In genomic region chr15:90716317-90716975, GRCh38 we compare ENCODE assay signal across 8 cellular contexts. TPM values are rescaled to one million over a fixed set of nuclear protein-coding genes. Genes with fewer than 3 reads are reported as not detected.
A peak's percentile ranks its signal among the peaks of the same experiment; 100 is the strongest.
DNase-seq lines count a peak whose midpoint lies in the region; ATAC-seq and TF ChIP-seq lines count a peak whose summit lies in the region.

No MANE protein-coding gene starts in this region.

- H3K23ac ChIP-seq in IMR-90 (ENCODE audit: low read depth, low read length) = peak overlapping the region; percentile 82; the same call in 1 of the 2 replicates

- peak overlapping the region; percentile 95 to 98 (median 98) for H3K4me3 Mint-ChIP-seq in CD4-positive, CD25-positive, alpha-beta regulatory T cell

- no peak for TF ChIP-seq POLR2A in IMR-90 (IDR thresholded peaks at IDR 0.05; ENCODE audit: low read depth, low read length)

- no peaks in the 10 kb centered on the region for H4K20me1 ChIP-seq in IMR-90 (ENCODE audit: insufficient read depth, low read length)

- TF ChIP-seq CTCF in IMR-90 (conservative IDR thresholded peaks at IDR 0.05; ENCODE audit: low read depth, low read length) = no peak
- TF ChIP-seq CTCF in thoracic aorta (IDR thresholded peaks at IDR 0.05) = no peak

- peak overlapping the region; percentile 92 for H3K27ac ChIP-seq in CD4-positive, CD25-positive, alpha-beta regulatory T cell (ENCODE audit: insufficient read depth, low read length, poor library complexity, severe bottlenecking)
- peak overlapping the region; percentile 69 for H3K27ac ChIP-seq in IMR-90 (ENCODE audit: insufficient read depth, low read length)
- peak overlapping the region; percentile 82 to 92 for H3K27ac ChIP-seq in thoracic aorta

- peak overlapping the region; percentile 49 for H4K91ac ChIP-seq in IMR-90 (ENCODE audit: insufficient read depth, low read depth, low read length)

- no peaks in the 10 kb centered on the region for H3K9me3 ChIP-seq in CD4-positive, CD25-positive, alpha-beta regulatory T cell (ENCODE audit: control insufficient read depth in 2 of 2, low read length in 2 of 2)
- H3K9me3 ChIP-seq in IMR-90 (ENCODE audit: control insufficient read depth, insufficient read depth, low read length) (no peaks in the 10 kb centered on the region), thoracic aorta (no peaks in the 10 kb centered on the region)

- H3K9ac ChIP-seq in IMR-90 (ENCODE audit: low read depth, low read length) = peak overlapping the region; percentile 87

- no peak for DNase-seq in CD4-positive, CD25-positive, alpha-beta regulatory T cell
- DNase-seq in IMR-90 (peak; percentile 5), astrocyte of the hippocampus (ENCODE audit: low read depth, low spot score) (peak; percentile 8), left colon (no peak), thoracic aorta (ENCODE audit: low spot score) (no peak), SKM-1 treated with dmso at 0.1 percent for 144 hours (lab: John Stamatoyannopoulos, UW; ENCODE audit: unreplicated experiment) (no peak)

- ATAC-seq in CD4-positive, CD25-positive, alpha-beta regulatory T cell (ENCODE audit: low read depth in 2 of 2) = no peak
- ATAC-seq in IMR-90 (ENCODE audit: low read depth) (no peak; the same call in none of the 2 replicates), left colon (peak; percentile 16), thoracic aorta (ENCODE audit: insufficient number of reproducible peaks, low FRiP score, low read depth) (peak; percentile 30), GM19351 (IDR thresholded peaks at IDR 0.05; ENCODE audit: unreplicated experiment) (no peak), HG02938 (IDR thresholded peaks at IDR 0.05; ENCODE audit: unreplicated experiment) (no peak)

- peak overlapping the region; percentile 80; the same call in 1 of the 2 replicates for H2AK5ac ChIP-seq in IMR-90 (ENCODE audit: low read depth, low read length)

- intact Hi-C loops in IMR-90 (cut with micrococcal nuclease) = loop anchor here (5.0 kb wide), 2 partner anchors 156 to 171 kb away; no protein-coding TSS in a partner anchor
- intact Hi-C loops in left colon (cut with DNase I, micrococcal nuclease) = loop anchor here in 1 of 2 donors (10.0 kb wide), 1 partner anchor 158 kb away; no protein-coding TSS in a partner anchor

- H3K9me3 Mint-ChIP-seq in CD4-positive, CD25-positive, alpha-beta regulatory T cell = no peaks in the 10 kb centered on the region

- peak overlapping the region; percentile 69 for H3K56ac ChIP-seq in IMR-90 (ENCODE audit: extremely low read depth, insufficient read depth, low read length)

- H2BK15ac ChIP-seq in IMR-90 (ENCODE audit: low read depth, low read length) = peak overlapping the region; percentile 6; the same call in 1 of the 3 replicates

- CTCF ChIA-PET in IMR-90 (lab: Yijun Ruan, JAX) = interaction anchor here (0.6 to 0.9 kb wide), 2 partner anchors 75 to 169 kb away, joined by 3 read pairs; no protein-coding TSS in a partner anchor

- no peaks in the 10 kb centered on the region for H3K27me3 ChIP-seq in CD4-positive, CD25-positive, alpha-beta regulatory T cell (ENCODE audit: control insufficient read depth, insufficient read depth, low read length)
- H3K27me3 ChIP-seq in IMR-90 (ENCODE audit: control insufficient read depth, insufficient read depth, low read length) = no peaks in the 10 kb centered on the region
- no peaks in the 10 kb centered on the region for H3K27me3 ChIP-seq in thoracic aorta (replicated peaks; ENCODE audit: insufficient read depth)

- peaks cover 10 to 20% of the 10 kb centered on the region in 2 experiments; a peak in 3 of 4 replicates for H3K79me1 ChIP-seq in IMR-90 (ENCODE audit: low read depth in 1 of 2, low read length in 2 of 2)

- no TSS peak for BruUV-seq in IMR-90 (replicated peaks; lab: Mats Ljungman, UMichigan)

- H3K36me3 ChIP-seq in CD4-positive, CD25-positive, alpha-beta regulatory T cell (ENCODE audit: control insufficient read depth, insufficient read depth, low read length) = no peaks in the 10 kb centered on the region
- H3K36me3 ChIP-seq in IMR-90 (ENCODE audit: control insufficient read depth, insufficient read depth, low read length) (no peaks in the 10 kb centered on the region), thoracic aorta (no peaks in the 10 kb centered on the region)

- peak overlapping the region; percentile 18 for H2AK9ac ChIP-seq in IMR-90 (replicated peaks; ENCODE audit: low read depth, low read length, poor library complexity)

- peak overlapping the region; percentile 38 for H4K5ac ChIP-seq in IMR-90 (ENCODE audit: low read depth, low read length)

- H3K18ac ChIP-seq in IMR-90 (ENCODE audit: low read depth, low read length) = no peak overlapping the region; the same call in 1 of the 2 replicates

- peak overlapping the region; percentile 96 for H3K4me3 ChIP-seq in CD4-positive, CD25-positive, alpha-beta regulatory T cell (ENCODE audit: low read depth, low read length)
- H3K4me3 ChIP-seq in IMR-90 (ENCODE audit: insufficient read depth, low read depth, low read length) (peak overlapping the region; percentile 56), thoracic aorta (peak overlapping the region; percentile 73)

- H3K36me3 Mint-ChIP-seq in CD4-positive, CD25-positive, alpha-beta regulatory T cell = peaks cover 5% of the 10 kb centered on the region

- H4K8ac ChIP-seq in IMR-90 (ENCODE audit: low read depth in 2 of 2, low read length in 2 of 2) = peak overlapping the region; percentile 87 to 88

- peaks cover 22% of the 10 kb centered on the region for H3K4me1 ChIP-seq in CD4-positive, CD25-positive, alpha-beta regulatory T cell (ENCODE audit: control insufficient read depth, insufficient read depth, low read length, poor library complexity, severe bottlenecking)
- peaks cover 2% of the 10 kb centered on the region; the same call in 1 of the 2 replicates for H3K4me1 ChIP-seq in IMR-90 (ENCODE audit: control insufficient read depth, insufficient read depth, low read length)
- peaks cover 9 to 10% of the 10 kb centered on the region in 2 donors for H3K4me1 ChIP-seq in thoracic aorta (ENCODE audit: control insufficient read depth in 1 of 2, low read depth in 2 of 2)

- peak overlapping the region; percentile 89 for H3K4me2 ChIP-seq in IMR-90 (ENCODE audit: low read depth, low read length)

- H3K4ac ChIP-seq in IMR-90 (ENCODE audit: low read depth, low read length) = peak overlapping the region; percentile 72

- H3K4me1 Mint-ChIP-seq in CD4-positive, CD25-positive, alpha-beta regulatory T cell = peaks cover 17 to 42% (median 26%) of the 10 kb centered on the region in 4 donors

- H2BK20ac ChIP-seq in IMR-90 (ENCODE audit: low read depth, low read length) = no peak overlapping the region

- H2BK5ac ChIP-seq in IMR-90 (ENCODE audit: low read depth, low read length, poor library complexity, severe bottlenecking) = peak overlapping the region; percentile 31

- WGBS in IMR-90 (ENCODE audit: extremely low coverage in 2 of 2, insufficient read length in 1 of 2), 2 experiments = 0% methylated on average over 6 of the region's 14 CpGs; no CpG with 5 or more reads in 1 of the 2 experiments

- peak overlapping the region; percentile 89 to 97 (median 91) for H3K27ac Mint-ChIP-seq in CD4-positive, CD25-positive, alpha-beta regulatory T cell

- peaks cover 3% of the 10 kb centered on the region; the same call in 1 of the 2 replicates for H3K9me1 ChIP-seq in IMR-90 (ENCODE audit: insufficient read depth, low read length)

- H2AFZ ChIP-seq in IMR-90 (replicated peaks; ENCODE audit: low read length, poor library complexity) = peak overlapping the region; percentile 93

- in situ Hi-C loops in IMR-90 (cut with MboI; ENCODE audit: low sequenced_read_pairs) = no loop called here

- dilution Hi-C loops in IMR-90 (cut with HindIII; ENCODE audit: low sequenced_read_pairs, unreplicated experiment) = no loop called here

- no peak for TF ChIP-seq RAD21 in IMR-90 (IDR thresholded peaks at IDR 0.05; ENCODE audit: low read length)

- POLR2A ChIA-PET in IMR-90 (lab: Charles Lee; ENCODE audit: unreplicated experiment) = no interaction called here

- no peak overlapping the region for H2BK120ac ChIP-seq in IMR-90 (ENCODE audit: low read depth, low read length)

- peak overlapping the region; percentile 82 for H3K14ac ChIP-seq in IMR-90 (replicated peaks; ENCODE audit: low read depth, low read length)

- no peaks in the 10 kb centered on the region for H3K27me3 Mint-ChIP-seq in CD4-positive, CD25-positive, alpha-beta regulatory T cell

TF ChIP-seq in IMR-90, 13 proteins besides CTCF, POLR2A, EP300 and RAD21:
- TF ChIP-seq MAFK (IDR thresholded peaks at IDR 0.05; ENCODE audit: low read depth, low read length) (no peak), SMC3 (IDR thresholded peaks at IDR 0.05; ENCODE audit: low read depth, low read length) (no peak), MXI1 (IDR thresholded peaks at IDR 0.05; ENCODE audit: borderline replicate concordance, low read depth, low read length) (peak; percentile 89; the same call in 1 of the 2 replicates), CEBPB (IDR thresholded peaks at IDR 0.05; ENCODE audit: low read depth, low read length) (no peak), RFX5 (IDR thresholded peaks at IDR 0.05; ENCODE audit: low read depth, low read length) (no peak), CHD1 (IDR thresholded peaks at IDR 0.05; ENCODE audit: low read depth, low read length) (no peak)
TF ChIP-seq in IMR-90: peak in this region for 1.

RNA-seq across cellular contexts. Expression of gene BLM, which starts 0.7 kb away (rescaled TPM):
- 12.0 TPM for total RNA-seq in CD4-positive, CD25-positive, alpha-beta regulatory T cell
- 1 to 10 TPM; 6.3 to 7.8 (median 6.7) TPM for polyA plus RNA-seq in CD4-positive, CD25-positive, alpha-beta regulatory T cell
- total RNA-seq in IMR-90 (2012; rRNA removed) (6.5 and 7.2 TPM in 2 replicates), left colon (1 to 10 TPM; 3.3 to 3.6 TPM), thoracic aorta (under 1 TPM; 0.49 to 0.81 TPM)
- polyA plus RNA-seq in IMR-90 (2012; rRNA removed) = 2.3 and 2.5 TPM in 2 replicates
- polyA plus RNA-seq in IMR-90 (2012; cell fraction: cytosol; rRNA removed) = 0.26 and 0.64 TPM in 2 replicates
- 0.27 and 1.7 TPM in 2 replicates for polyA plus RNA-seq in IMR-90 (2012; cell fraction: nucleus; rRNA removed; ENCODE audit: low replicate concordance)

Comparison
In these comparisons a context has a peak if more than half of its experiments do, and no peak if none do; other contexts are left out.
1. ATAC-seq: peak in left colon (single experiment) and thoracic aorta (single experiment); none in CD4-positive, CD25-positive, alpha-beta regulatory T cell (0 of 2), IMR-90 (single experiment), GM19351 (single experiment) and HG02938 (single experiment).
2. DNase-seq: peak in IMR-90 (single experiment) and astrocyte of the hippocampus (single experiment); none in CD4-positive, CD25-positive, alpha-beta regulatory T cell (0 of 3), left colon (0 of 2), thoracic aorta (single experiment) and SKM-1 treated with dmso at 0.1 percent for 144 hours (single experiment).
3. Peak in every context shown above with its lines, with median percentiles within 50 percentile points of each other: H3K27ac ChIP-seq and H3K4me3 ChIP-seq.